1 cellular context compared by ENCODE assay signal in the genomic region with DNA sequence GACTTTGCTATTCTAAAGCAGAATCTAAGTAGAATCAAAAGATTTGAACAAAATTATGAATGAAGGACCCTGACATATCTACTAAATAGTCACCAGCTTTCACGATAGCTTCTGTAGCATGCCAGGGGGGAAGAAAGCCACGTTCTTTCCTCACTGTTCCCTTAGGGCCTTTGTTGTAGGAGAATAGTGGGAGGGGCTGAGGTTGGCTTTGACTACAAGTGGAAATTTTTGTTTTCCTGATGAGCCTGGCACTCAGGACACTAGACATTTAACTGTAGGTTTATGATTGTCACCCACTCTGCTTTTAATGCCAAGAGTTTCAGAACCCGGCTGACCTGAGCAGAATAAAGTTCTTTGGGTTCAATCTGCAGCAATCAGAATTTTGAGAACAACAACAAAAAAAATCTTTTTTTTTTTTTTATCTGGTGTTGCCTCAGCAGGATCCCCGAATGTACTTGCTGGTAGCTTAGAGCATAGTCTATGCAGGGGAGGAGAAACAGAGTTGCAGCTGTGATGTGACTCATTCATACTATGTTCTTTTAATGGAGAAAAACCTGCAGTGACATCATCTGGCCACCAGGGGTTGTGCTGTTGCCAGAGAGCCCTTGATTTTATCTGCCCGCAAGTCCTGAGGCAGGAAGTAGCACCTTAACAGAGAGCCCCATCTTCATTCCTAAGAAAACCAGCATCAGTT.
TF ChIP-seq lines count a peak whose summit lies in the region.

No MANE protein-coding gene starts in this region.

TF ChIP-seq in K562, 482 proteins besides CTCF, POLR2A, EP300 and RAD21 (continued from another document):
- TF ChIP-seq HMBOX1 (IDR thresholded peaks at IDR 0.05): 0 out of 2 replicates have a peak, but pooled peaks have one; percentile 31
- no peak for TF ChIP-seq ZNF449 (CRISPR knock-in tag; IDR thresholded peaks at IDR 0.05)
- no peak for TF ChIP-seq GTF2A2 (tag; IDR thresholded peaks at IDR 0.05)
- TF ChIP-seq KLF6 (CRISPR knock-in tag; IDR thresholded peaks at IDR 0.05; ENCODE audit: borderline replicate concordance): no peak
- peak; percentile 55 for TF ChIP-seq CREB1 (IDR thresholded peaks at IDR 0.05)
- TF ChIP-seq CREB1 (CRISPR knock-in tag; IDR thresholded peaks at IDR 0.05): no peak
- TF ChIP-seq, protein P1, sequence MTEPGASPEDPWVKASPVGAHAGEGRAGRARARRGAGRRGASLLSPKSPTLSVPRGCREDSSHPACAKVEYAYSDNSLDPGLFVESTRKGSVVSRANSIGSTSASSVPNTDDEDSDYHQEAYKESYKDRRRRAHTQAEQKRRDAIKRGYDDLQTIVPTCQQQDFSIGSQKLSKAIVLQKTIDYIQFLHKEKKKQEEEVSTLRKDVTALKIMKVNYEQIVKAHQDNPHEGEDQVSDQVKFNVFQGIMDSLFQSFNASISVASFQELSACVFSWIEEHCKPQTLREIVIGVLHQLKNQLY (CRISPR knock-in tag; conservative IDR thresholded peaks at IDR 0.05): no peak
- TF ChIP-seq CBFA2T3 (IDR thresholded peaks at IDR 0.05): 0 out of 2 replicates have a peak, but pooled peaks have one; percentile 9
- no peak for TF ChIP-seq MTF1 (CRISPR knock-in tag; IDR thresholded peaks at IDR 0.05; ENCODE audit: borderline replicate concordance)
- TF ChIP-seq TEAD1 (CRISPR knock-in tag; IDR thresholded peaks at IDR 0.05): 0 out of 4 replicates have a peak, but pooled peaks of 1 of the 2 experiments have one; percentile 35
- no peak for TF ChIP-seq C11orf30 (IDR thresholded peaks at IDR 0.05; ENCODE audit: low read depth)
- TF ChIP-seq SMARCA4 (IDR thresholded peaks at IDR 0.05): peak; percentile 33; the same call in 1 of the 2 replicates
- no peak for TF ChIP-seq TRIM28 (IDR thresholded peaks at IDR 0.05)
- no peak for TF ChIP-seq MBD2 (IDR thresholded peaks at IDR 0.05; ENCODE audit: borderline replicate concordance, low read depth)
- TF ChIP-seq SRF (CRISPR knock-in tag; IDR thresholded peaks at IDR 0.05): peak in 1 of 2 experiments; percentile 43; a peak in 1 of 4 replicates
- TF ChIP-seq KLF10 (CRISPR knock-in tag; IDR thresholded peaks at IDR 0.05): no peak
- no peak for TF ChIP-seq RNF219 (CRISPR knock-in tag; IDR thresholded peaks at IDR 0.05)
- TF ChIP-seq TEAD4 (IDR thresholded peaks at IDR 0.05; ENCODE audit: low read length): peak; percentile 48
- no peak for TF ChIP-seq TEAD4 (CRISPR knock-in tag; IDR thresholded peaks at IDR 0.05; ENCODE audit: borderline replicate concordance)
- TF ChIP-seq ZNF77 (CRISPR knock-in tag; IDR thresholded peaks at IDR 0.05): no peak
- TF ChIP-seq ATF1 (CRISPR knock-in tag; IDR thresholded peaks at IDR 0.05): no peak
- TF ChIP-seq ATF1 (tag; IDR thresholded peaks at IDR 0.05): peak; percentile 47; the same call in 1 of the 2 replicates
- no peak for TF ChIP-seq ZNF232 (CRISPR knock-in tag; IDR thresholded peaks at IDR 0.05)
- 0 out of 4 replicates have a peak, but pooled peaks of 1 of the 2 experiments have one; percentile 40 for TF ChIP-seq TBL1XR1 (IDR thresholded peaks at IDR 0.05; ENCODE audit: low read length in 2 of 2)
- TF ChIP-seq RBM25 (IDR thresholded peaks at IDR 0.05; ENCODE audit: low read depth, low read length, severe bottlenecking): peak; percentile 55
- TF ChIP-seq POU5F1 (IDR thresholded peaks at IDR 0.05; ENCODE audit: borderline replicate concordance, low read depth, low read length, partially characterized antibody): no peak
- TF ChIP-seq, protein P2, sequence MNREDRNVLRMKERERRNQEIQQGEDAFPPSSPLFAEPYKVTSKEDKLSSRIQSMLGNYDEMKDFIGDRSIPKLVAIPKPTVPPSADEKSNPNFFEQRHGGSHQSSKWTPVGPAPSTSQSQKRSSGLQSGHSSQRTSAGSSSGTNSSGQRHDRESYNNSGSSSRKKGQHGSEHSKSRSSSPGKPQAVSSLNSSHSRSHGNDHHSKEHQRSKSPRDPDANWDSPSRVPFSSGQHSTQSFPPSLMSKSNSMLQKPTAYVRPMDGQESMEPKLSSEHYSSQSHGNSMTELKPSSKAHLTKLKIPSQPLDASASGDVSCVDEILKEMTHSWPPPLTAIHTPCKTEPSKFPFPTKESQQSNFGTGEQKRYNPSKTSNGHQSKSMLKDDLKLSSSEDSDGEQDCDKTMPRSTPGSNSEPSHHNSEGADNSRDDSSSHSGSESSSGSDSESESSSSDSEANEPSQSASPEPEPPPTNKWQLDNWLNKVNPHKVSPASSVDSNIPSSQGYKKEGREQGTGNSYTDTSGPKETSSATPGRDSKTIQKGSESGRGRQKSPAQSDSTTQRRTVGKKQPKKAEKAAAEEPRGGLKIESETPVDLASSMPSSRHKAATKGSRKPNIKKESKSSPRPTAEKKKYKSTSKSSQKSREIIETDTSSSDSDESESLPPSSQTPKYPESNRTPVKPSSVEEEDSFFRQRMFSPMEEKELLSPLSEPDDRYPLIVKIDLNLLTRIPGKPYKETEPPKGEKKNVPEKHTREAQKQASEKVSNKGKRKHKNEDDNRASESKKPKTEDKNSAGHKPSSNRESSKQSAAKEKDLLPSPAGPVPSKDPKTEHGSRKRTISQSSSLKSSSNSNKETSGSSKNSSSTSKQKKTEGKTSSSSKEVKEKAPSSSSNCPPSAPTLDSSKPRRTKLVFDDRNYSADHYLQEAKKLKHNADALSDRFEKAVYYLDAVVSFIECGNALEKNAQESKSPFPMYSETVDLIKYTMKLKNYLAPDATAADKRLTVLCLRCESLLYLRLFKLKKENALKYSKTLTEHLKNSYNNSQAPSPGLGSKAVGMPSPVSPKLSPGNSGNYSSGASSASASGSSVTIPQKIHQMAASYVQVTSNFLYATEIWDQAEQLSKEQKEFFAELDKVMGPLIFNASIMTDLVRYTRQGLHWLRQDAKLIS (CRISPR knock-in tag; IDR thresholded peaks at IDR 0.05): no peak
- peak; percentile 95 for TF ChIP-seq ARID3A (IDR thresholded peaks at IDR 0.05; ENCODE audit: borderline replicate concordance, low read depth, low read length)
- no peak for TF ChIP-seq ZNF274 (IDR thresholded peaks at IDR 0.05; ENCODE audit: borderline replicate concordance, low read depth, low read length)
- TF ChIP-seq DEAF1 (CRISPR knock-in tag; IDR thresholded peaks at IDR 0.05): 0 out of 2 replicates have a peak, but pooled peaks have one; percentile 13
- TF ChIP-seq NFRKB (IDR thresholded peaks at IDR 0.05; ENCODE audit: low read depth): no peak
- TF ChIP-seq CC2D1A (IDR thresholded peaks at IDR 0.05): 0 out of 2 replicates have a peak, but pooled peaks have one; percentile 44
- peak; percentile 72 for TF ChIP-seq DPF2 (IDR thresholded peaks at IDR 0.05)
- no peak for TF ChIP-seq SREBF2 (CRISPR knock-in tag; IDR thresholded peaks at IDR 0.05)
- TF ChIP-seq CXXC5 (CRISPR knock-in tag; IDR thresholded peaks at IDR 0.05): peak; percentile 48; the same call in 1 of the 2 replicates
- TF ChIP-seq BRCA1 (IDR thresholded peaks at IDR 0.05): no peak
- no peak for TF ChIP-seq BRCA1 (CRISPR knock-in tag; IDR thresholded peaks at IDR 0.05)
- 0 out of 2 replicates have a peak, but pooled peaks have one; percentile 17 for TF ChIP-seq KLF16 (IDR thresholded peaks at IDR 0.05)
- no peak for TF ChIP-seq ERF (CRISPR knock-in tag; IDR thresholded peaks at IDR 0.05)
- no peak for TF ChIP-seq POLR2G (IDR thresholded peaks at IDR 0.05; ENCODE audit: low read depth, low read length)
- no peak for TF ChIP-seq CBX5 (IDR thresholded peaks at IDR 0.05; ENCODE audit: borderline replicate concordance, low read depth)
